ENCODE assay signal across 24 cellular contexts in the genomic region with DNA sequence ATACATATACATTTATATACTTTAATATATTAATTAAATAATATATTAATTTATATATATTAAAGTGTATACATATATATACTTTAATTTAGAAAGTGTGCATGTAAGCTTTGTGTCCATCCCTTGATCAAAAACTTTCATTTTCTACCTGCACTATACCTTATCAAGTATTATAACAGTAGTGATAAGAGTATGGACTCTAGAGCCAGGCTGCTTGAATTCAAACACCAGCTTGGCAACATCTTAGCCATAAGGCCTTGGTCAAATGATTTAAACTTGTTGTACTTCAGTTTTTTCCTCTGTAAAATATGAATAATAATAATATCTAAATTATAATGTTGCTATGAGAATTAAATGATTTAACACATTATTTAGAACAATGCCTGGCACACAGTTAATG.
"Had no signal": no experiment of that assay in that cellular context is flagged by ENCODE, and none has a peak within 500 bp of the region (broad histone marks: within the 10 kb centered on the region; RNA-seq: fewer than 3 reads in every experiment).

No MANE protein-coding gene starts in this region.

- H3K4me3 ChIP-seq: esophagus muscularis mucosa, gastroesophageal sphincter, heart left ventricle, lower lobe of right lung, ovary, skin epidermis, thyroid gland, vagina had no signal

- H3K27ac Mint-ChIP-seq: dendritic cell treated with granulocyte-macrophage colony-stimulating factor and Interleukin-4, amounts not matched to agents 40 ng/mL and 50 ng/mL, for 4 days; natural killer cell; stimulated activated naive CD8-positive, alpha-beta T cell treated with anti-CD3 and anti-CD28 coated beads, Interleukin-15, amount 100 ng/mL, for 72 hours had no signal

- H3K27me3 ChIP-seq: esophagus muscularis mucosa, foreskin keratinocyte, gastroesophageal sphincter, heart left ventricle, ovary, thyroid gland, vagina had no signal

- ATAC-seq: foreskin keratinocyte; gastroesophageal sphincter; heart left ventricle; left ventricle myocardium superior; natural killer cell; stimulated activated naive CD8-positive, alpha-beta T cell treated with anti-CD3 and anti-CD28 coated beads, Interleukin-15, amount 100 ng/mL, for 72 hours had no signal

- H3K27me3 Mint-ChIP-seq: dendritic cell treated with granulocyte-macrophage colony-stimulating factor and Interleukin-4, amounts not matched to agents 40 ng/mL and 50 ng/mL, for 4 days; stimulated activated naive CD8-positive, alpha-beta T cell treated with anti-CD3 and anti-CD28 coated beads, Interleukin-15, amount 100 ng/mL, for 72 hours had no signal

- H3K4me1 Mint-ChIP-seq: natural killer cell; stimulated activated naive CD8-positive, alpha-beta T cell treated with anti-CD3 and anti-CD28 coated beads, Interleukin-15, amount 100 ng/mL, for 72 hours had no signal

- H3K9me3 Mint-ChIP-seq: stimulated activated naive CD8-positive, alpha-beta T cell treated with anti-CD3 and anti-CD28 coated beads, Interleukin-15, amount 100 ng/mL, for 72 hours had no signal

- DNase-seq: effector memory CD4-positive, alpha-beta T cell; foreskin keratinocyte; heart left ventricle; hippocampal formation; islet precursor cell; left ventricle myocardium superior; lower lobe of right lung; natural killer cell; occipital lobe; ovary; retina; stimulated activated CD4-positive, alpha-beta T cell treated with anti-CD3 and anti-CD28 coated beads, Interleukin-15, amount 100 ng/mL, for 24 hours; stimulated activated CD4-positive, alpha-beta T cell treated with anti-CD3 and anti-CD28 coated beads, Interleukin-2, amount 100 ng/mL, for 48 hours; stimulated activated CD8-positive, alpha-beta memory T cell treated with anti-CD3 and anti-CD28 coated beads, Interleukin-4, amount 100 ng/mL, for 48 hours; stimulated activated naive CD4-positive, alpha-beta T cell; stimulated activated naive CD8-positive, alpha-beta T cell treated with anti-CD3 and anti-CD28 coated beads, Interleukin-15, amount 100 ng/mL, for 72 hours; thyroid gland; trophoblast cell had no signal

- H3K36me3 ChIP-seq: esophagus muscularis mucosa, gastroesophageal sphincter, heart left ventricle, lower lobe of right lung, ovary, thyroid gland, vagina had no signal

- H3K36me3 Mint-ChIP-seq: natural killer cell had no signal

- H3K27ac ChIP-seq: esophagus muscularis mucosa, foreskin keratinocyte, gastroesophageal sphincter, heart left ventricle, lower lobe of right lung, ovary, skin epidermis, thyroid gland, vagina had no signal

- H3K9me3 ChIP-seq: esophagus muscularis mucosa, ovary, thyroid gland, vagina had no signal

- H3K4me1 ChIP-seq: esophagus muscularis mucosa, foreskin keratinocyte, gastroesophageal sphincter, heart left ventricle, lower lobe of right lung, thyroid gland, vagina had no signal

- FAIRE-seq: endothelial cell of umbilical vein had no signal

- H3K4me3 Mint-ChIP-seq: dendritic cell treated with granulocyte-macrophage colony-stimulating factor and Interleukin-4, amounts not matched to agents 40 ng/mL and 50 ng/mL, for 4 days; natural killer cell; stimulated activated naive CD8-positive, alpha-beta T cell treated with anti-CD3 and anti-CD28 coated beads, Interleukin-15, amount 100 ng/mL, for 72 hours had no signal
